ENCODE assay signal across 2 cellular contexts in the genomic region with DNA sequence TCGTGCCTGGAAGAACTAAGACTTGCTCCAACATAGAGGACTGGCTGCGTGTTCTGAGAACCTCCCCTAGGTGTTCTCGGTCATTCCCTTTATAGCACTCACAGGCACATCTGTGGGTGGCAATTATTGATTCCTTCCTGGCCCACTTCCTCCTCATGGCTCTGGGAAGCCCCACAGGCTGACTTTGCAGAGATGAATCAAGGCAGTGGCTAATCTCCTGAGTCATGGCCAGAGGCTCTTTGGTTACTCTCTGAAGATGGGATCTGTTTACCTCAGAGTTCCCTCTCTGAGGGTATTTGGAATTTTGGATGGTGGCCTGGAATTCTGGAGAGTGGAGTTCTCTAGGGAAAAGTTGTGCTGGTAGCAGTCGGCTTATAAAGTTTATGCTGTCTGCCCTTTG.
TF ChIP-seq lines count a peak whose summit lies in the region.

No MANE protein-coding gene starts in this region.

TF ChIP-seq in IMR-90, 13 proteins besides CTCF, POLR2A, EP300 and RAD21:
- peak; percentile 9; the same call in 1 of the 2 replicates for TF ChIP-seq MAZ (IDR thresholded peaks at IDR 0.05; ENCODE audit: borderline replicate concordance, low read depth, low read length)
- 0 out of 2 replicates have a peak, but pooled peaks have one; percentile 18 for TF ChIP-seq BHLHE40 (IDR thresholded peaks at IDR 0.05; ENCODE audit: low read depth, low read length)
- TF ChIP-seq MAFK (IDR thresholded peaks at IDR 0.05; ENCODE audit: low read depth, low read length), result peak; percentile 37
- TF ChIP-seq FOS (IDR thresholded peaks at IDR 0.05; ENCODE audit: low read depth, low read length), result peak; percentile 58
- TF ChIP-seq NFE2L2 (IDR thresholded peaks at IDR 0.05; ENCODE audit: low read depth, low read length), result peak; percentile 78
- TF ChIP-seq CHD1 (IDR thresholded peaks at IDR 0.05; ENCODE audit: low read depth, low read length), result no peak
- no peak for TF ChIP-seq CEBPB (IDR thresholded peaks at IDR 0.05; ENCODE audit: low read depth, low read length)
- TF ChIP-seq MXI1 (IDR thresholded peaks at IDR 0.05; ENCODE audit: borderline replicate concordance, low read depth, low read length), result no peak
- TF ChIP-seq RFX5 (IDR thresholded peaks at IDR 0.05; ENCODE audit: low read depth, low read length), result no peak
- TF ChIP-seq RCOR1 (IDR thresholded peaks at IDR 0.05; ENCODE audit: insufficient replicate concordance, low read length), result no peak
- TF ChIP-seq SMC3 (IDR thresholded peaks at IDR 0.05; ENCODE audit: low read depth, low read length), result no peak
- TF ChIP-seq, protein P1, sequence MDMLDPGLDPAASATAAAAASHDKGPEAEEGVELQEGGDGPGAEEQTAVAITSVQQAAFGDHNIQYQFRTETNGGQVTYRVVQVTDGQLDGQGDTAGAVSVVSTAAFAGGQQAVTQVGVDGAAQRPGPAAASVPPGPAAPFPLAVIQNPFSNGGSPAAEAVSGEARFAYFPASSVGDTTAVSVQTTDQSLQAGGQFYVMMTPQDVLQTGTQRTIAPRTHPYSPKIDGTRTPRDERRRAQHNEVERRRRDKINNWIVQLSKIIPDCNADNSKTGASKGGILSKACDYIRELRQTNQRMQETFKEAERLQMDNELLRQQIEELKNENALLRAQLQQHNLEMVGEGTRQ (IDR thresholded peaks at IDR 0.05; ENCODE audit: low read depth, low read length), result no peak
- TF ChIP-seq, protein P2, sequence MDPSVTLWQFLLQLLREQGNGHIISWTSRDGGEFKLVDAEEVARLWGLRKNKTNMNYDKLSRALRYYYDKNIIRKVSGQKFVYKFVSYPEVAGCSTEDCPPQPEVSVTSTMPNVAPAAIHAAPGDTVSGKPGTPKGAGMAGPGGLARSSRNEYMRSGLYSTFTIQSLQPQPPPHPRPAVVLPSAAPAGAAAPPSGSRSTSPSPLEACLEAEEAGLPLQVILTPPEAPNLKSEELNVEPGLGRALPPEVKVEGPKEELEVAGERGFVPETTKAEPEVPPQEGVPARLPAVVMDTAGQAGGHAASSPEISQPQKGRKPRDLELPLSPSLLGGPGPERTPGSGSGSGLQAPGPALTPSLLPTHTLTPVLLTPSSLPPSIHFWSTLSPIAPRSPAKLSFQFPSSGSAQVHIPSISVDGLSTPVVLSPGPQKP (IDR thresholded peaks at IDR 0.05; ENCODE audit: borderline replicate concordance, low read depth, low read length), result no peak
TF ChIP-seq in IMR-90: peak in this region for 5.

TF ChIP-seq in H1, 55 proteins besides CTCF, POLR2A, EP300 and RAD21:
- TF ChIP-seq BCL11A (IDR thresholded peaks at IDR 0.05; ENCODE audit: low read depth in 2 of 2, low read length in 2 of 2) (no peak), KDM5A (IDR thresholded peaks at IDR 0.05; ENCODE audit: low read length) (no peak), NRF1 (IDR thresholded peaks at IDR 0.05; ENCODE audit: low read depth, low read length) (no peak), FOSL1 (IDR thresholded peaks at IDR 0.05; ENCODE audit: insufficient read depth, low read depth, low read length) (no peak), CTBP2 (IDR thresholded peaks at IDR 0.05; ENCODE audit: borderline replicate concordance, insufficient read depth, insufficient read length, low read length) (no peak), RNF2 (IDR thresholded peaks at IDR 0.05; ENCODE audit: borderline replicate concordance, low read depth, low read length, missing control alignments, poor library complexity, severe bottlenecking) (no peak), JUN (IDR thresholded peaks at IDR 0.05; ENCODE audit: low read depth, low read length) (no peak), SUZ12 (IDR thresholded peaks at IDR 0.05; ENCODE audit: low read length) (no peak), KDM4A (IDR thresholded peaks at IDR 0.05; ENCODE audit: low read depth, low read length, severe bottlenecking) (no peak), EZH2 (IDR thresholded peaks at IDR 0.05; ENCODE audit: low read depth, low read length, severe bottlenecking) (no peak), TEAD4 (IDR thresholded peaks at IDR 0.05; ENCODE audit: low read depth, low read length) (no peak)
- TF ChIP-seq, protein P3, sequence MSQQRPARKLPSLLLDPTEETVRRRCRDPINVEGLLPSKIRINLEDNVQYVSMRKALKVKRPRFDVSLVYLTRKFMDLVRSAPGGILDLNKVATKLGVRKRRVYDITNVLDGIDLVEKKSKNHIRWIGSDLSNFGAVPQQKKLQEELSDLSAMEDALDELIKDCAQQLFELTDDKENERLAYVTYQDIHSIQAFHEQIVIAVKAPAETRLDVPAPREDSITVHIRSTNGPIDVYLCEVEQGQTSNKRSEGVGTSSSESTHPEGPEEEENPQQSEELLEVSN (IDR thresholded peaks at IDR 0.05), result no peak
- TF ChIP-seq, protein P4, sequence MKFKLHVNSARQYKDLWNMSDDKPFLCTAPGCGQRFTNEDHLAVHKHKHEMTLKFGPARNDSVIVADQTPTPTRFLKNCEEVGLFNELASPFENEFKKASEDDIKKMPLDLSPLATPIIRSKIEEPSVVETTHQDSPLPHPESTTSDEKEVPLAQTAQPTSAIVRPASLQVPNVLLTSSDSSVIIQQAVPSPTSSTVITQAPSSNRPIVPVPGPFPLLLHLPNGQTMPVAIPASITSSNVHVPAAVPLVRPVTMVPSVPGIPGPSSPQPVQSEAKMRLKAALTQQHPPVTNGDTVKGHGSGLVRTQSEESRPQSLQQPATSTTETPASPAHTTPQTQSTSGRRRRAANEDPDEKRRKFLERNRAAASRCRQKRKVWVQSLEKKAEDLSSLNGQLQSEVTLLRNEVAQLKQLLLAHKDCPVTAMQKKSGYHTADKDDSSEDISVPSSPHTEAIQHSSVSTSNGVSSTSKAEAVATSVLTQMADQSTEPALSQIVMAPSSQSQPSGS (IDR thresholded peaks at IDR 0.05; ENCODE audit: low read length), result no peak
